ENCODE assay signal across 8 cellular contexts in genomic region chr15:73633111-73633990, GRCh38. TPM values are rescaled to one million over a fixed set of nuclear protein-coding genes. Genes with fewer than 3 reads are reported as not detected.
A peak's percentile ranks its signal among the peaks of the same experiment; 100 is the strongest.
DNase-seq lines count a peak whose midpoint lies in the region; ATAC-seq and TF ChIP-seq lines count a peak whose summit lies in the region.

TSS of gene NPTN (minus strand) at chr15:73633389. CDS start at chr15:73633215, 174 bp downstream.

- H3K36me3 Mint-ChIP-seq in activated T-helper 2 cell treated with anti-CD3 and anti-CD28 coated beads, Interferon-gamma antibody, Interleukin-2, Interleukin-4, amounts not matched to agents 10 μg/mL and 5 μg/mL and 100 μg/mL, durations not matched to agents 14 hours and 24 hours and 36 hours (ENCODE audit: low read depth) = peaks cover 5% of the 10 kb centered on the region
- H3K36me3 Mint-ChIP-seq in natural killer cell treated with Interleukin-12 subunit alpha and Interleukin-12 subunit beta and Interleukin-15 and Interleukin-18, amount 100 ng/mL, for 72 hours = no peaks in the 10 kb centered on the region

- peaks cover 17% of the 10 kb centered on the region for H3K27me3 Mint-ChIP-seq in activated T-helper 2 cell treated with anti-CD3 and anti-CD28 coated beads, Interferon-gamma antibody, Interleukin-2, Interleukin-4, amounts not matched to agents 10 μg/mL and 5 μg/mL and 100 μg/mL, durations not matched to agents 14 hours and 24 hours and 36 hours (ENCODE audit: low read depth)
- peaks cover 17 to 20% of the 10 kb centered on the region in 2 donors for H3K27me3 Mint-ChIP-seq in natural killer cell treated with Interleukin-12 subunit alpha and Interleukin-12 subunit beta and Interleukin-15 and Interleukin-18, amount 100 ng/mL, for 72 hours

- no peak for TF ChIP-seq CTCF in LNCaP clone FGC (IDR thresholded peaks at IDR 0.05; ENCODE audit: control insufficient read depth, extremely low read depth, insufficient read depth)
- TF ChIP-seq CTCF in RWPE1 (conservative IDR thresholded peaks at IDR 0.05; ENCODE audit: low read depth) = no peak

- peaks cover 40% of the 10 kb centered on the region for H3K4me1 Mint-ChIP-seq in activated T-helper 2 cell treated with anti-CD3 and anti-CD28 coated beads, Interferon-gamma antibody, Interleukin-2, Interleukin-4, amounts not matched to agents 10 μg/mL and 5 μg/mL and 100 μg/mL, durations not matched to agents 14 hours and 24 hours and 36 hours (ENCODE audit: low read depth)
- H3K4me1 Mint-ChIP-seq in natural killer cell treated with Interleukin-12 subunit alpha and Interleukin-12 subunit beta and Interleukin-15 and Interleukin-18, amount 100 ng/mL, for 72 hours (ENCODE audit: low read depth in 2 of 2) = peaks cover 44 to 50% of the 10 kb centered on the region in 2 donors

- peak; percentile 97 to 98 for ATAC-seq in natural killer cell treated with Interleukin-12 subunit alpha and Interleukin-12 subunit beta and Interleukin-15 and Interleukin-18, amount 100 ng/mL, for 72 hours
- peak; percentile 92 for ATAC-seq in stimulated activated naive CD8-positive, alpha-beta T cell treated with anti-CD3 and anti-CD28 coated beads, Interleukin-15, Interleukin-2, amounts not matched to agents 100 U/mL and 50 U/mL, for 24 hours

- no peaks in the 10 kb centered on the region for H3K9me3 Mint-ChIP-seq in activated T-helper 2 cell treated with anti-CD3 and anti-CD28 coated beads, Interferon-gamma antibody, Interleukin-2, Interleukin-4, amounts not matched to agents 10 μg/mL and 5 μg/mL and 100 μg/mL, durations not matched to agents 14 hours and 24 hours and 36 hours
- H3K9me3 Mint-ChIP-seq in natural killer cell treated with Interleukin-12 subunit alpha and Interleukin-12 subunit beta and Interleukin-15 and Interleukin-18, amount 100 ng/mL, for 72 hours = no peaks in the 10 kb centered on the region

- peak within 1 kb of the TSS; percentile 81 for H3K4me3 Mint-ChIP-seq in activated T-helper 2 cell treated with anti-CD3 and anti-CD28 coated beads, Interferon-gamma antibody, Interleukin-2, Interleukin-4, amounts not matched to agents 10 μg/mL and 5 μg/mL and 100 μg/mL, durations not matched to agents 14 hours and 24 hours and 36 hours (ENCODE audit: low read depth)
- H3K4me3 Mint-ChIP-seq in natural killer cell treated with Interleukin-12 subunit alpha and Interleukin-12 subunit beta and Interleukin-15 and Interleukin-18, amount 100 ng/mL, for 72 hours = peak within 1 kb of the TSS; percentile 98

- H3K27ac ChIP-seq in RWPE1 = peak within 1 kb of the TSS; percentile 97

- peak; percentile 99 for DNase-seq in Daoy (ENCODE audit: low read depth)
- peak; percentile 96 for DNase-seq in GOT3 (lab: John Stamatoyannopoulos, UW)
- DNase-seq in LNCaP clone FGC (ENCODE audit: low read depth) = peak; percentile 83
- DNase-seq in RWPE1 (ENCODE audit: low spot score) = peak; percentile 96
- peak; percentile 98 for DNase-seq in activated T-helper 2 cell treated with anti-CD3 and anti-CD28 coated beads, Interferon-gamma antibody, Interleukin-2, Interleukin-4, amounts not matched to agents 10 μg/mL and 5 μg/mL and 100 μg/mL, durations not matched to agents 14 hours and 24 hours and 36 hours (ENCODE audit: low spot score)
- DNase-seq in fibroblast of peridontal ligament (ENCODE audit: extremely low read depth) = peak; percentile 95
- DNase-seq in natural killer cell treated with Interleukin-12 subunit alpha and Interleukin-12 subunit beta and Interleukin-15 and Interleukin-18, amount 100 ng/mL, for 72 hours (ENCODE audit: low spot score) = peak; percentile 99
- DNase-seq in stimulated activated naive CD8-positive, alpha-beta T cell treated with anti-CD3 and anti-CD28 coated beads, Interleukin-15, Interleukin-2, amounts not matched to agents 100 U/mL and 50 U/mL, for 24 hours = peak; percentile 99

- H3K27ac Mint-ChIP-seq in activated T-helper 2 cell treated with anti-CD3 and anti-CD28 coated beads, Interferon-gamma antibody, Interleukin-2, Interleukin-4, amounts not matched to agents 10 μg/mL and 5 μg/mL and 100 μg/mL, durations not matched to agents 14 hours and 24 hours and 36 hours = peak within 1 kb of the TSS; percentile 81
- H3K27ac Mint-ChIP-seq in natural killer cell treated with Interleukin-12 subunit alpha and Interleukin-12 subunit beta and Interleukin-15 and Interleukin-18, amount 100 ng/mL, for 72 hours = peak within 1 kb of the TSS; percentile 59 to 87

- intact Hi-C loops in activated T-helper 2 cell treated with anti-CD3 and anti-CD28 coated beads, Interferon-gamma antibody, Interleukin-2, Interleukin-4, amounts not matched to agents 10 μg/mL and 5 μg/mL and 100 μg/mL, durations not matched to agents 14 hours and 24 hours and 36 hours (cut with micrococcal nuclease) = loop anchor here (5.0 kb wide), 1 partner anchor 49 kb away; the partner anchor contains the start of gene CD276

- peak within 1 kb of the TSS; percentile 75 for H3K4me3 ChIP-seq in LNCaP clone FGC (ENCODE audit: low read depth, low read length)

- CTCF ChIA-PET in RWPE1 (lab: Yijun Ruan, JAX) = interaction anchor here (1.0 to 3.6 kb wide), 4 partner anchors 31 to 73 kb away, joined by 3 to 28 read pairs (median 10); no protein-coding TSS in a partner anchor

- POLR2A ChIA-PET in RWPE1 (lab: Yijun Ruan, JAX; ENCODE audit: low non-redundant PET) = interaction anchor here (0.5 to 0.7 kb wide), 2 partner anchors 53 to 361 kb away, joined by 3 read pairs; no protein-coding TSS in a partner anchor

RNA-seq across cellular contexts. Expression of gene NPTN, which starts in this region (rescaled TPM):
- total RNA-seq in Daoy (2014; rRNA removed; shearing (Covaris generic)) = 63.4 and 69.0 TPM in 2 replicates
- 69.3 and 76.6 TPM in 2 replicates for total RNA-seq in activated T-helper 2 cell treated with anti-CD3 and anti-CD28 coated beads, Interferon-gamma antibody, Interleukin-2, Interleukin-4, amounts not matched to agents 10 μg/mL and 5 μg/mL and 100 μg/mL, durations not matched to agents 14 hours and 24 hours and 36 hours
- 10 to 100 TPM; 57.7 to 66.2 TPM for total RNA-seq in natural killer cell treated with Interleukin-12 subunit alpha and Interleukin-12 subunit beta and Interleukin-15 and Interleukin-18, amount 100 ng/mL, for 72 hours

Comparison
In these comparisons a context has a peak if more than half of its experiments do, and no peak if none do; other contexts are left out.
1. Peak in every context shown above with its lines: DNase-seq, ATAC-seq, H3K4me3 ChIP-seq and H3K27ac ChIP-seq.